In the genomic region with DNA sequence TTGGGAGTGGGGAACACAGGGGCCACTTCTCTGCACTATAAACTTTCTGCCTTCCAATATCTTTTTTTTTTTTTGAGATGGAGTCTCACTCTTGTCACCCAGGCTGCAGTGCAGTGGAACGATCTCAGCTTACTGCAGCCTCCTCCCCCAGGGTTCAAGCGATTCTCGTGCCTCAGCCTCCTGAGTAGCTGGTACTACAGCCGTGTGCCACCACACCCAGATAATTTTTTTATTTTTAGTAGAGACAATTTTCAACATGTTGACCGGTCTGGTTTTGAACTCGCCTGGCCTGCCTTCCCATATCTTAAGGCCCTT, we compare ENCODE assay signal across 1 cellular context.
TF ChIP-seq lines count a peak whose summit lies in the region.

No MANE protein-coding gene starts in this region.

TF ChIP-seq in IMR-90, 13 proteins besides CTCF, POLR2A, EP300 and RAD21 (continued from another document):
- TF ChIP-seq BHLHE40 (IDR thresholded peaks at IDR 0.05; ENCODE audit: low read depth, low read length) = no peak
- no peak for TF ChIP-seq RFX5 (IDR thresholded peaks at IDR 0.05; ENCODE audit: low read depth, low read length)
TF ChIP-seq in IMR-90: peak in this region for 0.
